ENCODE assay signal across 9 cellular contexts in genomic region chr1:175373786-175374623, GRCh38.
DNase-seq lines count a peak whose midpoint lies in the region; ATAC-seq and TF ChIP-seq lines count a peak whose summit lies in the region.
"Had no signal": no experiment of that assay in that cellular context is flagged by ENCODE, and none has a peak within 500 bp of the region (broad histone marks: within the 10 kb centered on the region; RNA-seq: fewer than 3 reads in every experiment).

No MANE protein-coding gene starts in this region.

- H3K27ac ChIP-seq in OCI-LY1 (ENCODE audit: low read depth, low read length, poor library complexity, severe bottlenecking) (no peak overlapping the region), dorsolateral prefrontal cortex (no peak overlapping the region)
- H3K27ac ChIP-seq: BLaER1 treated with 17β-estradiol and CSF1 and Interleukin-3, amounts not matched to agents 10 nM and 100 nM had no signal

- H4K20me1 ChIP-seq in OCI-LY1 (ENCODE audit: insufficient read depth, low read length), result no peaks in the 10 kb centered on the region
- H4K20me1 ChIP-seq: BLaER1 treated with 17β-estradiol and CSF1 and Interleukin-3, amounts not matched to agents 10 nM and 100 nM had no signal

- no peak overlapping the region for H3K4me2 ChIP-seq in OCI-LY1 (ENCODE audit: low read length)
- H3K4me2 ChIP-seq: BLaER1 treated with 17β-estradiol and CSF1 and Interleukin-3, amounts not matched to agents 10 nM and 100 nM had no signal

- no peaks in the 10 kb centered on the region for H3K4me1 ChIP-seq in OCI-LY1 (ENCODE audit: insufficient read depth, low read length, severe bottlenecking)
- H3K4me1 ChIP-seq: BLaER1 treated with 17β-estradiol and CSF1 and Interleukin-3, amounts not matched to agents 10 nM and 100 nM had no signal

- no peak overlapping the region for H2AFZ ChIP-seq in OCI-LY1 (ENCODE audit: low read length)

- H3K36me3 ChIP-seq in OCI-LY1 (ENCODE audit: insufficient read depth, low read length), result no peaks in the 10 kb centered on the region
- H3K36me3 ChIP-seq: BLaER1 treated with 17β-estradiol and CSF1 and Interleukin-3, amounts not matched to agents 10 nM and 100 nM had no signal

- no peaks in the 10 kb centered on the region for H3K79me2 ChIP-seq in OCI-LY1 (ENCODE audit: insufficient read depth, low read length)

- H3K9me3 Mint-ChIP-seq in mesothelial cell of epicardium, result no peaks in the 10 kb centered on the region
- no peaks in the 10 kb centered on the region for H3K9me3 Mint-ChIP-seq in T-helper 2 cell treated with Interferon-gamma antibody and Interleukin-4, amounts not matched to agents 5 μg/mL and 100 μg/mL, for 36 hours

- no peak overlapping the region for H3K27ac Mint-ChIP-seq in mesothelial cell of epicardium
- H3K27ac Mint-ChIP-seq in T-helper 2 cell treated with Interferon-gamma antibody and Interleukin-4, amounts not matched to agents 5 μg/mL and 100 μg/mL, for 36 hours, result no peak overlapping the region

- no peak overlapping the region for H3K4me3 Mint-ChIP-seq in mesothelial cell of epicardium
- H3K4me3 Mint-ChIP-seq in T-helper 2 cell treated with Interferon-gamma antibody and Interleukin-4, amounts not matched to agents 5 μg/mL and 100 μg/mL, for 36 hours, result no peak overlapping the region

- H3K4me1 Mint-ChIP-seq in mesothelial cell of epicardium, result no peaks in the 10 kb centered on the region
- no peaks in the 10 kb centered on the region for H3K4me1 Mint-ChIP-seq in T-helper 2 cell treated with Interferon-gamma antibody and Interleukin-4, amounts not matched to agents 5 μg/mL and 100 μg/mL, for 36 hours (ENCODE audit: low read depth)

- ATAC-seq in GM21515 (IDR thresholded peaks at IDR 0.05; ENCODE audit: unreplicated experiment) (peak; percentile 52), HG03280 (IDR thresholded peaks at IDR 0.05; ENCODE audit: unreplicated experiment) (no peak)

- no peaks in the 10 kb centered on the region for H3K9me2 ChIP-seq in OCI-LY1 (ENCODE audit: low read depth, low read length)

- H3K9ac ChIP-seq in OCI-LY1 (ENCODE audit: low read length), result no peak overlapping the region
- H3K9ac ChIP-seq: BLaER1 treated with 17β-estradiol and CSF1 and Interleukin-3, amounts not matched to agents 10 nM and 100 nM had no signal

- peak; percentile 80 for TF ChIP-seq CTCF in OCI-LY1 (IDR thresholded peaks at IDR 0.05; ENCODE audit: low read length)
- peak; percentile 40 to 84 (median 74) for TF ChIP-seq CTCF in dorsolateral prefrontal cortex (IDR thresholded peaks at IDR 0.05 in 54 of 56, conservative IDR thresholded peaks at IDR 0.05 in 2 of 56; ENCODE audit: low read depth in 1 of 56, partially characterized antibody in 56 of 56)
- peak; percentile 72 for TF ChIP-seq CTCF in mesothelial cell of epicardium (IDR thresholded peaks at IDR 0.05; ENCODE audit: unreplicated experiment)

- no peaks in the 10 kb centered on the region for H3K9me3 ChIP-seq in OCI-LY1 (ENCODE audit: low read length)
- H3K9me3 ChIP-seq: BLaER1 treated with 17β-estradiol and CSF1 and Interleukin-3, amounts not matched to agents 10 nM and 100 nM had no signal

- no peaks in the 10 kb centered on the region for H3F3A ChIP-seq in OCI-LY1 (ENCODE audit: insufficient read depth, low read length)

- intact Hi-C loops in dorsolateral prefrontal cortex (cut with DNase I), result loop anchor here (5.0 to 10.0 kb wide), 4 partner anchors 101 to 1468 kb away; partner anchors contain the start of gene TNR (in 1 of the 2)

- H3K27me3 ChIP-seq in OCI-LY1 (ENCODE audit: insufficient read depth, low read length) (no peaks in the 10 kb centered on the region), dorsolateral prefrontal cortex (no peaks in the 10 kb centered on the region)
- H3K27me3 ChIP-seq: BLaER1 treated with 17β-estradiol and CSF1 and Interleukin-3, amounts not matched to agents 10 nM and 100 nM had no signal

- H3K27me3 Mint-ChIP-seq in mesothelial cell of epicardium (ENCODE audit: low read depth), result peaks cover 83% of the 10 kb centered on the region
- peaks cover 4% of the 10 kb centered on the region for H3K27me3 Mint-ChIP-seq in T-helper 2 cell treated with Interferon-gamma antibody and Interleukin-4, amounts not matched to agents 5 μg/mL and 100 μg/mL, for 36 hours (ENCODE audit: low read depth)

- H3K4me3 ChIP-seq in OCI-LY1 (ENCODE audit: low read depth, low read length, poor library complexity, severe bottlenecking) (no peak overlapping the region), dorsolateral prefrontal cortex (no peak overlapping the region)
- H3K4me3 ChIP-seq: BLaER1 treated with 17β-estradiol and CSF1 and Interleukin-3, amounts not matched to agents 10 nM and 100 nM had no signal

- no peaks in the 10 kb centered on the region for H3K36me3 Mint-ChIP-seq in mesothelial cell of epicardium
- no peaks in the 10 kb centered on the region for H3K36me3 Mint-ChIP-seq in T-helper 2 cell treated with Interferon-gamma antibody and Interleukin-4, amounts not matched to agents 5 μg/mL and 100 μg/mL, for 36 hours (ENCODE audit: low read depth)

- DNase-seq in NCI-H1417 (lab: John Stamatoyannopoulos, UW), result peak; percentile 4 to 67 (median 38)
- no peak for DNase-seq in NCI-H1417 treated with DMSO at 0.1 percent for 48 hours (lab: John Stamatoyannopoulos, UW)
- peak in 6 of 10 donors; percentile 14 to 67 (median 37) for DNase-seq in dorsolateral prefrontal cortex
- peak in 1 of 2 experiments; percentile 59 for DNase-seq in mesothelial cell of epicardium (ENCODE audit: low spot score in 2 of 2, unreplicated experiment in 2 of 2)
- no peak for DNase-seq in T-helper 2 cell treated with Interferon-gamma antibody and Interleukin-4, amounts not matched to agents 5 μg/mL and 100 μg/mL, for 36 hours (ENCODE audit: low spot score)

Comparison
In these comparisons a context has a peak if more than half of its experiments do, and no peak if none do; other contexts are left out.
1. DNase-seq: peak in NCI-H1417 (3 of 3) and dorsolateral prefrontal cortex (6 of 10); none in NCI-H1417 treated with DMSO at 0.1 percent for 48 hours (single experiment) and T-helper 2 cell treated with Interferon-gamma antibody and Interleukin-4, amounts not matched to agents 5 μg/mL and 100 μg/mL, for 36 hours (single experiment).
2. Peak in every context shown above with its lines, with median percentiles within 50 percentile points of each other: CTCF ChIP-seq.